1 cellular context compared by ENCODE assay signal in the genomic region with DNA sequence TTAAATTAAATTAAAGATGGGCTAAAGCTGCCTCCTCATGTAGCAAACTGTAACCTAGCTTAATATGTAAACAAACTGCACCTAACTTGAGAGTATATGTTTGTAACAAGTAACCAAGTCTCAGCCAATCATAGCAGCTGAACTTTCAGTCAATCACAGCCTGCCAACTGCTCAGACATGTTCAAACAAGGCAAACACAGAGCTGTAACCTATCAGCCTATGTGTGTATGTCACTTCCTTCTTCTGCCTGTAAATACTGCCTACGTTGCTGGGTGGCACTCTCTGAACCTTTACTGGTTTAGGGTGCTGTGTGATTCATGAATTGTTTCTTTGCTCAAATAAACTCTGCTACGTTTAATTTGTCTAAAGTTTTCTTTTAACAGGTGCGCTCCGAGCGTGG.
TF ChIP-seq lines count a peak whose summit lies in the region.

No MANE protein-coding gene starts in this region.

TF ChIP-seq in HepG2, 621 proteins besides CTCF, POLR2A, EP300 and RAD21 (continued from another document and continues in another):
- TF ChIP-seq ZNF124 (CRISPR knock-in tag; IDR thresholded peaks at IDR 0.05): no peak
- TF ChIP-seq THAP11 (CRISPR knock-in tag; IDR thresholded peaks at IDR 0.05): peak; percentile 63
- TF ChIP-seq ARNT (IDR thresholded peaks at IDR 0.05): no peak
- TF ChIP-seq, protein P1, sequence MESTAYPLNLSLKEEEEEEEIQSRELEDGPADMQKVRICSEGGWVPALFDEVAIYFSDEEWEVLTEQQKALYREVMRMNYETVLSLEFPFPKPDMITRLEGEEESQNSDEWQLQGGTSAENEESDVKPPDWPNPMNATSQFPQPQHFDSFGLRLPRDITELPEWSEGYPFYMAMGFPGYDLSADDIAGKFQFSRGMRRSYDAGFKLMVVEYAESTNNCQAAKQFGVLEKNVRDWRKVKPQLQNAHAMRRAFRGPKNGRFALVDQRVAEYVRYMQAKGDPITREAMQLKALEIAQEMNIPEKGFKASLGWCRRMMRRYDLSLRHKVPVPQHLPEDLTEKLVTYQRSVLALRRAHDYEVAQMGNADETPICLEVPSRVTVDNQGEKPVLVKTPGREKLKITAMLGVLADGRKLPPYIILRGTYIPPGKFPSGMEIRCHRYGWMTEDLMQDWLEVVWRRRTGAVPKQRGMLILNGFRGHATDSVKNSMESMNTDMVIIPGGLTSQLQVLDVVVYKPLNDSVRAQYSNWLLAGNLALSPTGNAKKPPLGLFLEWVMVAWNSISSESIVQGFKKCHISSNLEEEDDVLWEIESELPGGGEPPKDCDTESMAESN (CRISPR knock-in tag; conservative IDR thresholded peaks at IDR 0.05): no peak
- TF ChIP-seq ZNF790 (CRISPR knock-in tag; IDR thresholded peaks at IDR 0.05; ENCODE audit: borderline replicate concordance): no peak
- TF ChIP-seq, protein P2, sequence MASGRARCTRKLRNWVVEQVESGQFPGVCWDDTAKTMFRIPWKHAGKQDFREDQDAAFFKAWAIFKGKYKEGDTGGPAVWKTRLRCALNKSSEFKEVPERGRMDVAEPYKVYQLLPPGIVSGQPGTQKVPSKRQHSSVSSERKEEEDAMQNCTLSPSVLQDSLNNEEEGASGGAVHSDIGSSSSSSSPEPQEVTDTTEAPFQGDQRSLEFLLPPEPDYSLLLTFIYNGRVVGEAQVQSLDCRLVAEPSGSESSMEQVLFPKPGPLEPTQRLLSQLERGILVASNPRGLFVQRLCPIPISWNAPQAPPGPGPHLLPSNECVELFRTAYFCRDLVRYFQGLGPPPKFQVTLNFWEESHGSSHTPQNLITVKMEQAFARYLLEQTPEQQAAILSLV (CRISPR knock-in tag; IDR thresholded peaks at IDR 0.05; ENCODE audit: borderline replicate concordance): no peak
- TF ChIP-seq, protein P3, sequence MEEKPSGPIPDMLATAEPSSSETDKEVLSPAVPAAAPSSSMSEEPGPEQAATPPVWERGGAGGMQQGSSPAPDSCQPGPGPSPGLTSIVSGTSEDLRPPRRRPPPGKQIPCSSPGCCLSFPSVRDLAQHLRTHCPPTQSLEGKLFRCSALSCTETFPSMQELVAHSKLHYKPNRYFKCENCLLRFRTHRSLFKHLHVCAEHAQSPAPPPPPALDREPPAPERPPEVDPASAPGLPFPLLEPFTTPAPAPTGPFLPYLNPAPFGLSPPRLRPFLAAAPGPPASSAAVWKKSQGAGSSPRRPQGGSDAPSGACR (CRISPR knock-in tag; IDR thresholded peaks at IDR 0.05): no peak
- TF ChIP-seq KDM3A (CRISPR knock-in tag; IDR thresholded peaks at IDR 0.05; ENCODE audit: low read depth): no peak
- peak; percentile 7; the same call in 1 of the 2 replicates for TF ChIP-seq TARDBP (CRISPR knock-in tag; IDR thresholded peaks at IDR 0.05)
- TF ChIP-seq ISX (CRISPR knock-in tag; conservative IDR thresholded peaks at IDR 0.05): no peak
- TF ChIP-seq, protein P4, sequence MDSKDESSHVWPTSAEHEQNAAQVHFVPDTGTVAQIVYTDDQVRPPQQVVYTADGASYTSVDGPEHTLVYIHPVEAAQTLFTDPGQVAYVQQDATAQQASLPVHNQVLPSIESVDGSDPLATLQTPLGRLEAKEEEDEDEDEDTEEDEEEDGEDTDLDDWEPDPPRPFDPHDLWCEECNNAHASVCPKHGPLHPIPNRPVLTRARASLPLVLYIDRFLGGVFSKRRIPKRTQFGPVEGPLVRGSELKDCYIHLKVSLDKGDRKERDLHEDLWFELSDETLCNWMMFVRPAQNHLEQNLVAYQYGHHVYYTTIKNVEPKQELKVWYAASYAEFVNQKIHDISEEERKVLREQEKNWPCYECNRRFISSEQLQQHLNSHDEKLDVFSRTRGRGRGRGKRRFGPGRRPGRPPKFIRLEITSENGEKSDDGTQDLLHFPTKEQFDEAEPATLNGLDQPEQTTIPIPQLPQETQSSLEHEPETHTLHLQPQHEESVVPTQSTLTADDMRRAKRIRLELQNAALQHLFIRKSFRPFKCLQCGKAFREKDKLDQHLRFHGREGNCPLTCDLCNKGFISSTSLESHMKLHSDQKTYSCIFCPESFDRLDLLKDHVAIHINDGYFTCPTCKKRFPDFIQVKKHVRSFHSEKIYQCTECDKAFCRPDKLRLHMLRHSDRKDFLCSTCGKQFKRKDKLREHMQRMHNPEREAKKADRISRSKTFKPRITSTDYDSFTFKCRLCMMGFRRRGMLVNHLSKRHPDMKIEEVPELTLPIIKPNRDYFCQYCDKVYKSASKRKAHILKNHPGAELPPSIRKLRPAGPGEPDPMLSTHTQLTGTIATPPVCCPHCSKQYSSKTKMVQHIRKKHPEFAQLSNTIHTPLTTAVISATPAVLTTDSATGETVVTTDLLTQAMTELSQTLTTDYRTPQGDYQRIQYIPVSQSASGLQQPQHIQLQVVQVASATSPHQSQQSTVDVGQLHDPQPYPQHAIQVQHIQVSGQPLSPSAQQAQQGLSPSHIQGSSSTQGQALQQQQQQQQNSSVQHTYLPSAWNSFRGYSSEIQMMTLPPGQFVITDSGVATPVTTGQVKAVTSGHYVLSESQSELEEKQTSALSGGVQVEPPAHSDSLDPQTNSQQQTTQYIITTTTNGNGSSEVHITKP (CRISPR knock-in tag; IDR thresholded peaks at IDR 0.05; ENCODE audit: low read depth): peak; percentile 60; the same call in 1 of the 2 replicates
- no peak for TF ChIP-seq NRL (CRISPR knock-in tag; IDR thresholded peaks at IDR 0.05; ENCODE audit: borderline replicate concordance)
- no peak for TF ChIP-seq GPN1 (CRISPR knock-in tag; IDR thresholded peaks at IDR 0.05; ENCODE audit: borderline replicate concordance)
- no peak for TF ChIP-seq NR2F2 (IDR thresholded peaks at IDR 0.05; ENCODE audit: borderline replicate concordance, low read depth)
- TF ChIP-seq SMAD1 (CRISPR knock-in tag; IDR thresholded peaks at IDR 0.05; ENCODE audit: borderline replicate concordance, low read depth): no peak
- TF ChIP-seq FIP1L1 (IDR thresholded peaks at IDR 0.05; ENCODE audit: borderline replicate concordance, insufficient read depth, low read depth, low read length): no peak
- no peak for TF ChIP-seq POLR2G (IDR thresholded peaks at IDR 0.05; ENCODE audit: low read depth, low read length)
- no peak for TF ChIP-seq NFIC (IDR thresholded peaks at IDR 0.05; ENCODE audit: low read length)
- no peak for TF ChIP-seq ZNF616 (CRISPR knock-in tag; IDR thresholded peaks at IDR 0.05; ENCODE audit: low read depth)
- no peak for TF ChIP-seq SP1 (IDR thresholded peaks at IDR 0.05)
- no peak for TF ChIP-seq SP1 (CRISPR knock-in tag; IDR thresholded peaks at IDR 0.05)
- TF ChIP-seq ZNF672 (CRISPR knock-in tag; IDR thresholded peaks at IDR 0.05): no peak
- 0 out of 2 replicates have a peak, but pooled peaks have one; percentile 40 for TF ChIP-seq SOX5 (CRISPR knock-in tag; IDR thresholded peaks at IDR 0.05; ENCODE audit: borderline replicate concordance)
- no peak for TF ChIP-seq ZNF333 (CRISPR knock-in tag; IDR thresholded peaks at IDR 0.05; ENCODE audit: borderline replicate concordance)
- TF ChIP-seq RELA (CRISPR knock-in tag; IDR thresholded peaks at IDR 0.05): no peak
- TF ChIP-seq, protein P5, sequence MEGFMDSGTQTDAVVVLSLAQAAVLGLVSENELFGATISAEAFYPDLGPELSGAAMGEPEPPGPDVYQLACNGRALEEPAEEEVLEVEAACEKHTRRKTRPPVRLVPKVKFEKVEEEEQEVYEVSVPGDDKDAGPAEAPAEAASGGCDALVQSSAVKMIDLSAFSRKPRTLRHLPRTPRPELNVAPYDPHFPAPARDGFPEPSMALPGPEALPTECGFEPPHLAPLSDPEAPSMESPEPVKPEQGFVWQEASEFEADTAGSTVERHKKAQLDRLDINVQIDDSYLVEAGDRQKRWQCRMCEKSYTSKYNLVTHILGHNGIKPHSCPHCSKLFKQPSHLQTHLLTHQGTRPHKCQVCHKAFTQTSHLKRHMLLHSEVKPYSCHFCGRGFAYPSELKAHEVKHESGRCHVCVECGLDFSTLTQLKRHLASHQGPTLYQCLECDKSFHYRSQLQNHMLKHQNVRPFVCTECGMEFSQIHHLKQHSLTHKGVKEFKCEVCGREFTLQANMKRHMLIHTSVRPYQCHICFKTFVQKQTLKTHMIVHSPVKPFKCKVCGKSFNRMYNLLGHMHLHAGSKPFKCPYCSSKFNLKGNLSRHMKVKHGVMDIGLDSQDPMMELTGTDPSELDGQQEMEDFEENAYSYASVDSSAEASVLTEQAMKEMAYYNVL (CRISPR knock-in tag; IDR thresholded peaks at IDR 0.05; ENCODE audit: borderline replicate concordance): no peak
- TF ChIP-seq ZNF383 (CRISPR knock-in tag; IDR thresholded peaks at IDR 0.05; ENCODE audit: borderline replicate concordance): no peak
- TF ChIP-seq, protein P6, sequence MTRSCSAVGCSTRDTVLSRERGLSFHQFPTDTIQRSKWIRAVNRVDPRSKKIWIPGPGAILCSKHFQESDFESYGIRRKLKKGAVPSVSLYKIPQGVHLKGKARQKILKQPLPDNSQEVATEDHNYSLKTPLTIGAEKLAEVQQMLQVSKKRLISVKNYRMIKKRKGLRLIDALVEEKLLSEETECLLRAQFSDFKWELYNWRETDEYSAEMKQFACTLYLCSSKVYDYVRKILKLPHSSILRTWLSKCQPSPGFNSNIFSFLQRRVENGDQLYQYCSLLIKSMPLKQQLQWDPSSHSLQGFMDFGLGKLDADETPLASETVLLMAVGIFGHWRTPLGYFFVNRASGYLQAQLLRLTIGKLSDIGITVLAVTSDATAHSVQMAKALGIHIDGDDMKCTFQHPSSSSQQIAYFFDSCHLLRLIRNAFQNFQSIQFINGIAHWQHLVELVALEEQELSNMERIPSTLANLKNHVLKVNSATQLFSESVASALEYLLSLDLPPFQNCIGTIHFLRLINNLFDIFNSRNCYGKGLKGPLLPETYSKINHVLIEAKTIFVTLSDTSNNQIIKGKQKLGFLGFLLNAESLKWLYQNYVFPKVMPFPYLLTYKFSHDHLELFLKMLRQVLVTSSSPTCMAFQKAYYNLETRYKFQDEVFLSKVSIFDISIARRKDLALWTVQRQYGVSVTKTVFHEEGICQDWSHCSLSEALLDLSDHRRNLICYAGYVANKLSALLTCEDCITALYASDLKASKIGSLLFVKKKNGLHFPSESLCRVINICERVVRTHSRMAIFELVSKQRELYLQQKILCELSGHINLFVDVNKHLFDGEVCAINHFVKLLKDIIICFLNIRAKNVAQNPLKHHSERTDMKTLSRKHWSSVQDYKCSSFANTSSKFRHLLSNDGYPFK (CRISPR knock-in tag; IDR thresholded peaks at IDR 0.05; ENCODE audit: borderline replicate concordance): no peak
- TF ChIP-seq ZNF121 (CRISPR knock-in tag; IDR thresholded peaks at IDR 0.05): no peak
- no peak for TF ChIP-seq ZNF775 (CRISPR knock-in tag; IDR thresholded peaks at IDR 0.05; ENCODE audit: borderline replicate concordance)
- TF ChIP-seq, protein P7, sequence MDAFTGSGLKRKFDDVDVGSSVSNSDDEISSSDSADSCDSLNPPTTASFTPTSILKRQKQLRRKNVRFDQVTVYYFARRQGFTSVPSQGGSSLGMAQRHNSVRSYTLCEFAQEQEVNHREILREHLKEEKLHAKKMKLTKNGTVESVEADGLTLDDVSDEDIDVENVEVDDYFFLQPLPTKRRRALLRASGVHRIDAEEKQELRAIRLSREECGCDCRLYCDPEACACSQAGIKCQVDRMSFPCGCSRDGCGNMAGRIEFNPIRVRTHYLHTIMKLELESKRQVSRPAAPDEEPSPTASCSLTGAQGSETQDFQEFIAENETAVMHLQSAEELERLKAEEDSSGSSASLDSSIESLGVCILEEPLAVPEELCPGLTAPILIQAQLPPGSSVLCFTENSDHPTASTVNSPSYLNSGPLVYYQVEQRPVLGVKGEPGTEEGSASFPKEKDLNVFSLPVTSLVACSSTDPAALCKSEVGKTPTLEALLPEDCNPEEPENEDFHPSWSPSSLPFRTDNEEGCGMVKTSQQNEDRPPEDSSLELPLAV (CRISPR knock-in tag; conservative IDR thresholded peaks at IDR 0.05; ENCODE audit: low read depth): no peak
- TF ChIP-seq ESRRA (CRISPR knock-in tag; IDR thresholded peaks at IDR 0.05; ENCODE audit: low read depth): no peak
- TF ChIP-seq SIX1 (CRISPR knock-in tag; IDR thresholded peaks at IDR 0.05; ENCODE audit: borderline replicate concordance): no peak
- TF ChIP-seq NFYB (CRISPR knock-in tag; IDR thresholded peaks at IDR 0.05): peak; percentile 76
- TF ChIP-seq HHEX (CRISPR knock-in tag; IDR thresholded peaks at IDR 0.05): no peak
- TF ChIP-seq GLI4 (CRISPR knock-in tag; IDR thresholded peaks at IDR 0.05; ENCODE audit: borderline replicate concordance): no peak
- no peak for TF ChIP-seq PRMT3 (CRISPR knock-in tag; IDR thresholded peaks at IDR 0.05; ENCODE audit: borderline replicate concordance, low read depth)
- TF ChIP-seq KDM5A (IDR thresholded peaks at IDR 0.05; ENCODE audit: borderline replicate concordance, low read length): no peak
- TF ChIP-seq PHB2 (IDR thresholded peaks at IDR 0.05; ENCODE audit: partially characterized antibody): no peak
- no peak for TF ChIP-seq ZFP37 (CRISPR knock-in tag; IDR thresholded peaks at IDR 0.05; ENCODE audit: borderline replicate concordance)
- TF ChIP-seq, protein P8, sequence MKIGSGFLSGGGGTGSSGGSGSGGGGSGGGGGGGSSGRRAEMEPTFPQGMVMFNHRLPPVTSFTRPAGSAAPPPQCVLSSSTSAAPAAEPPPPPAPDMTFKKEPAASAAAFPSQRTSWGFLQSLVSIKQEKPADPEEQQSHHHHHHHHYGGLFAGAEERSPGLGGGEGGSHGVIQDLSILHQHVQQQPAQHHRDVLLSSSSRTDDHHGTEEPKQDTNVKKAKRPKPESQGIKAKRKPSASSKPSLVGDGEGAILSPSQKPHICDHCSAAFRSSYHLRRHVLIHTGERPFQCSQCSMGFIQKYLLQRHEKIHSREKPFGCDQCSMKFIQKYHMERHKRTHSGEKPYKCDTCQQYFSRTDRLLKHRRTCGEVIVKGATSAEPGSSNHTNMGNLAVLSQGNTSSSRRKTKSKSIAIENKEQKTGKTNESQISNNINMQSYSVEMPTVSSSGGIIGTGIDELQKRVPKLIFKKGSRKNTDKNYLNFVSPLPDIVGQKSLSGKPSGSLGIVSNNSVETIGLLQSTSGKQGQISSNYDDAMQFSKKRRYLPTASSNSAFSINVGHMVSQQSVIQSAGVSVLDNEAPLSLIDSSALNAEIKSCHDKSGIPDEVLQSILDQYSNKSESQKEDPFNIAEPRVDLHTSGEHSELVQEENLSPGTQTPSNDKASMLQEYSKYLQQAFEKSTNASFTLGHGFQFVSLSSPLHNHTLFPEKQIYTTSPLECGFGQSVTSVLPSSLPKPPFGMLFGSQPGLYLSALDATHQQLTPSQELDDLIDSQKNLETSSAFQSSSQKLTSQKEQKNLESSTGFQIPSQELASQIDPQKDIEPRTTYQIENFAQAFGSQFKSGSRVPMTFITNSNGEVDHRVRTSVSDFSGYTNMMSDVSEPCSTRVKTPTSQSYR (CRISPR knock-in tag; IDR thresholded peaks at IDR 0.05; ENCODE audit: borderline replicate concordance): no peak
- TF ChIP-seq SIN3A (IDR thresholded peaks at IDR 0.05; ENCODE audit: borderline replicate concordance, low read depth, low read length): peak; percentile 43
- TF ChIP-seq, protein P9, sequence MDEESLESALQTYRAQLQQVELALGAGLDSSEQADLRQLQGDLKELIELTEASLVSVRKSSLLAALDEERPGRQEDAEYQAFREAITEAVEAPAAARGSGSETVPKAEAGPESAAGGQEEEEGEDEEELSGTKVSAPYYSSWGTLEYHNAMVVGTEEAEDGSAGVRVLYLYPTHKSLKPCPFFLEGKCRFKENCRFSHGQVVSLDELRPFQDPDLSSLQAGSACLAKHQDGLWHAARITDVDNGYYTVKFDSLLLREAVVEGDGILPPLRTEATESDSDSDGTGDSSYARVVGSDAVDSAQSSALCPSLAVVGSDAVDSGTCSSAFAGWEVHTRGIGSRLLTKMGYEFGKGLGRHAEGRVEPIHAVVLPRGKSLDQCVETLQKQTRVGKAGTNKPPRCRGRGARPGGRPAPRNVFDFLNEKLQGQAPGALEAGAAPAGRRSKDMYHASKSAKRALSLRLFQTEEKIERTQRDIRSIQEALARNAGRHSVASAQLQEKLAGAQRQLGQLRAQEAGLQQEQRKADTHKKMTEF (CRISPR knock-in tag; IDR thresholded peaks at IDR 0.05): 0 out of 2 replicates have a peak, but pooled peaks have one; percentile 21
- peak; percentile 87 for TF ChIP-seq SAP130 (CRISPR knock-in tag; IDR thresholded peaks at IDR 0.05; ENCODE audit: low read depth)
- TF ChIP-seq ETV5 (CRISPR knock-in tag; IDR thresholded peaks at IDR 0.05; ENCODE audit: borderline replicate concordance): peak; percentile 47; the same call in 1 of the 2 replicates
